Comparison of ENCODE assay signal across 2 cellular contexts in the genomic region with DNA sequence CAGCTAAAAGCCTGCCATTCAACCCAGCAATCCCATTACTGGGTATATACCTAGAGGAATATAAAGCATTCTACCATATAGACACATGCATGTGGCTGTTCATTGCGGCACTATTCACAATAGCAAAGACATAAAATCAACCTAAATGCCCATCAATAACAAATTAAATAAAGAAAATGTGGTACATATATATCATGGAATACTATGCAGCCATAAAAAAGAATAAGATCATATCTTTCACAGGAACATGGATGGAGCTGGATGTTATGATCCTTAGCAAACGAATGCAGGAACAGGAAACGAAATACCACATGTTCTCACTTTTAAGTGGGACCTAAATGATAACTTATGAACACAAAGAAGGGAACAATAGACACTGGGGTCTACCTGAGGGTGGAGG. TPM values are rescaled to one million over a fixed set of nuclear protein-coding genes. Genes with fewer than 3 reads are reported as not detected.
"Had no signal": no experiment of that assay in that cellular context is flagged by ENCODE, and none has a peak within 500 bp of the region (broad histone marks: within the 10 kb centered on the region; RNA-seq: fewer than 3 reads in every experiment).

No MANE protein-coding gene starts in this region.

RNA-seq across cellular contexts. Expression of a gene that starts 59.2 kb away (rescaled TPM):
- total RNA-seq: OCI-LY7, T-cell had no signal
